ENCODE assay signal across 8 cellular contexts in the genomic region with DNA sequence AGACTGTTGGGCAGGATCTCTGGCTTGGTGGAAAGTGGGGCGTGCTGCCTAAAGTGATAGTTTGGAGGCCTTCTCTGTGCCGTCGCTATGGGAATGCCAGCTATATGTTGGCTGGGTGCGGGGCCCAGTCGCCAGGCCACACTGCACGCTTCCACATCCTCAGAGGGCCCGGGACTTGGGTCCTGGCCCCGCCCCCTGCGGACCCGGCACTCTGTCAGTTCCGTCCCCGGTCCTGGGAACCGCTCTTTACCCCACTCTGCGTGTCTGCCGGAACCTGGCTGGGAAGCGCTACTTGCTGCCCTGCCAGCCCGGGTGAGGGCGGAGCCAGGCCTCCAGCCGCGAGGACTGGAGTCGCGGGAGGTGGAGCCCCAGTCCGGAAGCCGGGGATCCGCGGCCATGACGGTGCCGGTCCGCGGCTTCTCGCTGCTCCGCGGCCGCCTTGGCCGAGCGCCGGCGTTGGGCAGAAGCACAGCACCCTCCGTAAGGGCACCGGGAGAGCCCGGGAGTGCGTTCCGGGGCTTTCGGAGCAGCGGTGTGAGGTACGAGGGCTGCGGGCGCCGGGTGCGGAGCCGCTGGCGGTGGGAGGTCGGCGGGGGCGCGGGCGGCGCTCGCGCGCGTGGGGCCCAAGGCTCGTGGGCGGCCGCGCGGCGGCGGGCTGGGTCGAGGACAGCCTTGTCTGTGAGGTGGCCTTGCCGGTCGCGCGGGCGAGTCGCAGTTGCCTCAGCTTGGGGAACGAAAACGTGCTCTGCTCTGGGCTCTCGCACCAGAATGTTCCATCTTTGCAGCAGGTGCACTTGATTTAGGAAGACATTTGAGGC. TPM values are rescaled to one million over a fixed set of nuclear protein-coding genes. Genes with fewer than 3 reads are reported as not detected.
DNase-seq lines count a peak whose midpoint lies in the region; ATAC-seq and TF ChIP-seq lines count a peak whose summit lies in the region.

A gene (plus strand): TSS at position 376 of the 818 bp plus-strand sequence. CDS start 21 bp downstream, at position 397.

- no peaks in the 10 kb centered on the region for H3K9me3 ChIP-seq in vagina

- H3K36me3 ChIP-seq in rectal smooth muscle tissue (ENCODE audit: control insufficient read depth, insufficient read depth, low read length) (no peaks in the 10 kb centered on the region), vagina (peaks cover 0 to 6% of the 10 kb centered on the region in 2 donors)

- no peaks in the 10 kb centered on the region for H3K27me3 ChIP-seq in rectal smooth muscle tissue (ENCODE audit: control insufficient read depth, insufficient read depth, low read length)
- no peaks in the 10 kb centered on the region for H3K27me3 ChIP-seq in vagina

- intact Hi-C loops in vagina (cut with DNase I), result no loop called here

- TF ChIP-seq POLR2A in GM18505 (IDR thresholded peaks at IDR 0.05; ENCODE audit: borderline replicate concordance, extremely low read depth, insufficient read depth, insufficient read length) (peak; percentile 95), vagina (IDR thresholded peaks at IDR 0.05) (peak in 1 of 2 donors; percentile 28)

- H3K4me3 ChIP-seq in astrocyte of the cerebellum (ENCODE audit: low read depth, low read length) (peak within 1 kb of the TSS; percentile 61), rectal smooth muscle tissue (ENCODE audit: low read length) (peak within 1 kb of the TSS; percentile 82), vagina (peak within 1 kb of the TSS; percentile 63 to 86)

- peak within 1 kb of the TSS; percentile 87 for H3K27ac ChIP-seq in rectal smooth muscle tissue (ENCODE audit: low read depth, low read length)
- peak within 1 kb of the TSS; percentile 85 for H3K27ac ChIP-seq in vagina

- in situ Hi-C loops in astrocyte of the cerebellum (cut with HindIII; ENCODE audit: low sequenced_read_pairs), result no loop called here

- TF ChIP-seq CTCF in astrocyte of the cerebellum (IDR thresholded peaks at IDR 0.05; ENCODE audit: low read depth, low read length, missing control alignments), result no peak
- no peak for TF ChIP-seq CTCF in vagina (IDR thresholded peaks at IDR 0.05)

- H3K4me1 ChIP-seq in rectal smooth muscle tissue (ENCODE audit: control insufficient read depth, insufficient read depth, low read length) (peaks cover 4% of the 10 kb centered on the region), vagina (peaks cover 35% of the 10 kb centered on the region)

- ATAC-seq in GM18505 (IDR thresholded peaks at IDR 0.05; ENCODE audit: unreplicated experiment), result peak; percentile 98
- peak; percentile 98 for ATAC-seq in HG02943 (IDR thresholded peaks at IDR 0.05; ENCODE audit: low read depth, unreplicated experiment)

- DNase-seq in NCI-H187 (lab: John Stamatoyannopoulos, UW) (peak; percentile 64 to 89), T-helper 22 cell (ENCODE audit: low read depth) (peak; percentile 57), astrocyte of the cerebellum (ENCODE audit: low read depth) (peak; percentile 66), hepatic stellate cell (ENCODE audit: low spot score) (peak; percentile 94), vagina (ENCODE audit: extremely low spot score in 2 of 2) (peak in 1 of 2 donors; percentile 90)

- H3K9ac ChIP-seq in rectal smooth muscle tissue (ENCODE audit: low read length), result peak within 1 kb of the TSS; percentile 78

RNA-seq across cellular contexts. Expression of the gene that starts here (rescaled TPM):
- 15.5 TPM for total RNA-seq in vagina
